Comparison of ENCODE assay signal across 1 cellular context in the genomic region with DNA sequence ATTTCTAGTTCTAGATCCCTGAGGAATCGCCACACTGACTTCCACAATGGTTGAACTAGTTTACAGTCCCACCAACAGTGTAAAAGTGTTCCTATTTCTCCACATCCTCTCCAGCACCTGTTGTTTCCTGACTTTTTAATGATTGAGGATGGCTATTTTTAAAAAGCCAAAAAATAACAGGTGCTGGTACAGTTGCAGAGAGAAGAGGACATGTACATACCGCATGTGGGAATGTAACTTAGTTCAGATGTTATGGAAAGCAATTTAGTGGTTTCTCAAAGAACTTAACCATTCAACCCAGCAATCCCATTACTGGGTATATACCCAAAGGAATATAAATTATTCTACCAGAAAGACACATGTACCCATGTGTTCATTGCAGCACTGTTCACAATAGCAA. TPM values are rescaled to one million over a fixed set of nuclear protein-coding genes. Genes with fewer than 3 reads are reported as not detected.
"Had no signal": no experiment of that assay in that cellular context is flagged by ENCODE, and none has a peak within 500 bp of the region (broad histone marks: within the 10 kb centered on the region; RNA-seq: fewer than 3 reads in every experiment).

No MANE protein-coding gene starts in this region.

RNA-seq across cellular contexts. Expression of gene THBS2, which starts 57.4 kb away (rescaled TPM):
- total RNA-seq: HT-29 had no signal
